In the genomic region with DNA sequence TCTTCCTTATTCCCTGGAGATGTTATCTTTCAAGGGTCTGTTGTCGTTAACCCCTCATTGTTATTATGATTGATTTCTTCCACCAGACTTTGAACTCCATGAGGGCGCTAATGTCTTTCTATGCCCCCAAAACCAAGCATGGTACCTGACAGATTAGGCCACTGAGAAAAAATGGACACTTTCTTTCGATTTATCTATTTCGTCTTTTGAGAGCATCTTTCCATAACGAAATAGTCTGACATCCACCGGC, we compare ENCODE assay signal across 8 cellular contexts. TPM values are rescaled to one million over a fixed set of nuclear protein-coding genes. Genes with fewer than 3 reads are reported as not detected.
DNase-seq lines count a peak whose midpoint lies in the region; ATAC-seq, FAIRE-seq and TF ChIP-seq lines count a peak whose summit lies in the region.

No MANE protein-coding gene starts in this region.

- FAIRE-seq in K562 (lab: Jason Lieb, UNC) (no peak), H54 (lab: Jason Lieb, UNC) (no peak)

- CTCF ChIA-PET in K562 (lab: Yijun Ruan, JAX; ENCODE audit: low intra/inter-chr PET ratio): no interaction called here

- H3K36me3 Mint-ChIP-seq in stimulated activated naive CD8-positive, alpha-beta T cell treated with anti-CD3 and anti-CD28 coated beads, Interleukin-15, Interleukin-2, amounts not matched to agents 100 ng/mL and 50 ng/mL, for 24 hours (ENCODE audit: low read depth): peaks cover 27% of the 10 kb centered on the region

- no peak for TF ChIP-seq RAD21 in K562 (CRISPR knock-in tag; conservative IDR thresholded peaks at IDR 0.05 in 1 of 2, IDR thresholded peaks at IDR 0.05 in 1 of 2)

- no peak for TF ChIP-seq EP300 in K562 (IDR thresholded peaks at IDR 0.05; ENCODE audit: low read length)

- H3K27me3 ChIP-seq in K562 (ENCODE audit: control insufficient read depth in 2 of 2, insufficient read depth in 2 of 2, low read length in 2 of 2) (no peaks in the 10 kb centered on the region), mesendoderm (ENCODE audit: insufficient read depth, low read length, poor library complexity) (no peaks in the 10 kb centered on the region), aorta (ENCODE audit: control insufficient read depth in 1 of 2, insufficient read depth in 2 of 2, low read length in 1 of 2) (no peaks in the 10 kb centered on the region)

- no peak overlapping the region for H2BK15ac ChIP-seq in mesendoderm (replicated peaks; ENCODE audit: low read depth)

- TSS peak; percentile 98 for BruUV-seq in K562 (replicated peaks; lab: Mats Ljungman, UMichigan)

- H3K9ac ChIP-seq in K562 (ENCODE audit: insufficient read depth in 1 of 2, low read depth in 2 of 2, low read length in 2 of 2) (peak overlapping the region in 1 of 2 experiments; percentile 97; a peak in 2 of 4 replicates), mesendoderm (ENCODE audit: low read length) (peak overlapping the region; percentile 70)

- POLR2A ChIA-PET in K562 (lab: Yijun Ruan, JAX): interaction anchor here (0.6 to 2.2 kb wide), 15 partner anchors 9 to 387 kb away, joined by 3 to 10 read pairs (median 4); partner anchors contain the start of genes COPB1, CYP2R1 and PDE3B

- intact Hi-C loops in K562 (cut with micrococcal nuclease) (loop anchor here (5.0 kb wide), 3 partner anchors 121 to 371 kb away; partner anchors contain the start of genes CYP2R1 and PDE3B), aorta (cut with DNase I) (loop anchor here (1.0 to 5.0 kb wide), 4 partner anchors 18 to 371 kb away; partner anchors contain the start of genes CYP2R1 (in 1 of the 2) and PDE3B (in 1 of the 2))

- H3K27me3 Mint-ChIP-seq in stimulated activated naive CD8-positive, alpha-beta T cell treated with anti-CD3 and anti-CD28 coated beads, Interleukin-15, Interleukin-2, amounts not matched to agents 100 ng/mL and 50 ng/mL, for 24 hours: no peaks in the 10 kb centered on the region

- no peak for DNase-seq in stimulated activated naive CD8-positive, alpha-beta T cell treated with anti-CD3 and anti-CD28 coated beads, Interleukin-15, Interleukin-2, amounts not matched to agents 100 U/mL and 50 U/mL, for 24 hours
- DNase-seq in K562 (ENCODE audit: extremely low read depth in 1 of 4, low spot score in 3 of 4): peak in 1 of 4 experiments; percentile 19
- DNase-seq in mesendoderm: no peak
- no peak for DNase-seq in aorta
- no peak for DNase-seq in stimulated activated CD4-positive, alpha-beta T cell treated with anti-CD3 and anti-CD28 coated beads, Interleukin-2, amount 100 ng/mL, for 24 hours
- no peak for DNase-seq in H54 (ENCODE audit: insufficient read length, low spot score)
- no peak for DNase-seq in stimulated activated CD4-positive, alpha-beta T cell treated with anti-CD3 and anti-CD28 coated beads, Interleukin-2, amount 100 ng/mL, for 48 hours

- H3K79me1 ChIP-seq in mesendoderm (ENCODE audit: low read length): peaks cover 6% of the 10 kb centered on the region

- no peak for TF ChIP-seq POLR2A in K562 (conservative IDR thresholded peaks at IDR 0.05)
- no peak for TF ChIP-seq POLR2A in H54 (IDR thresholded peaks at IDR 0.05; ENCODE audit: low read depth, low read length)

- H3K23ac ChIP-seq in mesendoderm (ENCODE audit: low read length): no peak overlapping the region

- peak overlapping the region; percentile 95 for H3K4me3 Mint-ChIP-seq in stimulated activated naive CD8-positive, alpha-beta T cell treated with anti-CD3 and anti-CD28 coated beads, Interleukin-15, Interleukin-2, amounts not matched to agents 100 ng/mL and 50 ng/mL, for 24 hours

- no peaks in the 10 kb centered on the region for H3K9me1 ChIP-seq in K562 (ENCODE audit: control insufficient read depth, insufficient read depth, low read length)

- 0 out of 2 replicates have a peak, but pooled peaks cover 4% of the 10 kb centered on the region for H4K20me1 ChIP-seq in K562 (replicated peaks; ENCODE audit: control insufficient read depth, insufficient read depth, low read length)

- H2AK5ac ChIP-seq in mesendoderm (ENCODE audit: low read length): no peak overlapping the region

- peaks cover 32% of the 10 kb centered on the region for H3K4me1 Mint-ChIP-seq in stimulated activated naive CD8-positive, alpha-beta T cell treated with anti-CD3 and anti-CD28 coated beads, Interleukin-15, Interleukin-2, amounts not matched to agents 100 ng/mL and 50 ng/mL, for 24 hours (ENCODE audit: low read depth)

- no peak overlapping the region for H3K18ac ChIP-seq in mesendoderm (ENCODE audit: low read length)

- H3K4me2 ChIP-seq in K562 (ENCODE audit: insufficient read depth, low read length) (peak overlapping the region; percentile 99), mesendoderm (ENCODE audit: low read length) (peak overlapping the region; percentile 49)

- H3K4me1 ChIP-seq in K562 (replicated peaks in 1 of 2; ENCODE audit: control insufficient read depth in 2 of 2, insufficient read depth in 2 of 2, low read length in 2 of 2): peaks cover 6 to 8% of the 10 kb centered on the region in 2 experiments; a peak in 3 of 5 replicates
- no peaks in the 10 kb centered on the region for H3K4me1 ChIP-seq in mesendoderm (ENCODE audit: control insufficient read depth, low read depth, low read length)
- H3K4me1 ChIP-seq in aorta (ENCODE audit: control insufficient read depth in 1 of 2, insufficient read depth in 2 of 2, low read length in 2 of 2): peaks cover 0 to 4% of the 10 kb centered on the region in 2 donors

- peak overlapping the region; percentile 92 for H2AFZ ChIP-seq in K562 (ENCODE audit: low read depth, low read length)

- 17% methylated on average over 4 of the region's 6 CpGs for WGBS in K562 (ENCODE audit: insufficient coverage, low coverage, missing lambda C conversion rate)
- WGBS in mesendoderm (ENCODE audit: extremely low coverage, insufficient coverage, low lambda C conversion rate): no CpG with 5 or more reads among the region's 6 CpGs
- WGBS in aorta, 2 donors: 28 to 30% methylated on average over 6 of the region's 6 CpGs

- no peak overlapping the region for H2BK120ac ChIP-seq in mesendoderm (ENCODE audit: low read depth, low read length)

- H3K27ac ChIP-seq in K562 (ENCODE audit: extremely low read depth, low read depth, low read length): peak overlapping the region; percentile 99
- H3K27ac ChIP-seq in mesendoderm (ENCODE audit: low read depth, low read length): no peak overlapping the region
- no peak overlapping the region for H3K27ac ChIP-seq in aorta (ENCODE audit: low read depth in 1 of 2, low read length in 2 of 2)

- H2BK5ac ChIP-seq in mesendoderm (ENCODE audit: low read length): no peak overlapping the region

- H3K9me3 ChIP-seq in K562 (replicated peaks; ENCODE audit: control insufficient read depth, insufficient read depth, low read depth, low read length): no peaks in the 10 kb centered on the region
- H3K9me3 ChIP-seq in aorta (ENCODE audit: control insufficient read depth, low read length): no peaks in the 10 kb centered on the region

- H3K36me3 ChIP-seq in K562 (ENCODE audit: control insufficient read depth, insufficient read depth, low read length) (peaks cover 37% of the 10 kb centered on the region), mesendoderm (ENCODE audit: control insufficient read depth, insufficient read depth, low read length) (no peaks in the 10 kb centered on the region), aorta (ENCODE audit: control insufficient read depth in 1 of 2, insufficient read depth in 2 of 2, low read length in 1 of 2) (no peaks in the 10 kb centered on the region)

- no peak for ATAC-seq in stimulated activated naive CD8-positive, alpha-beta T cell treated with anti-CD3 and anti-CD28 coated beads, Interleukin-15, Interleukin-2, amounts not matched to agents 100 U/mL and 50 U/mL, for 24 hours
- ATAC-seq in K562 (no peak), aorta (ENCODE audit: low FRiP score) (no peak)

- H3K9me3 Mint-ChIP-seq in stimulated activated naive CD8-positive, alpha-beta T cell treated with anti-CD3 and anti-CD28 coated beads, Interleukin-15, Interleukin-2, amounts not matched to agents 100 ng/mL and 50 ng/mL, for 24 hours: no peaks in the 10 kb centered on the region

- peak overlapping the region; percentile 95 for H3K27ac Mint-ChIP-seq in stimulated activated naive CD8-positive, alpha-beta T cell treated with anti-CD3 and anti-CD28 coated beads, Interleukin-15, Interleukin-2, amounts not matched to agents 100 ng/mL and 50 ng/mL, for 24 hours

- no peak overlapping the region for H4K8ac ChIP-seq in mesendoderm (ENCODE audit: low read depth, low read length)

- no peak overlapping the region for H4K5ac ChIP-seq in mesendoderm (ENCODE audit: low read length)

- no peak overlapping the region for H3K4ac ChIP-seq in mesendoderm (ENCODE audit: low read depth, low read length)

- TF ChIP-seq CTCF in K562 (IDR thresholded peaks at IDR 0.05 in 2 of 3, conservative IDR thresholded peaks at IDR 0.05 in 1 of 3; ENCODE audit: insufficient read depth in 2 of 3, low read depth in 1 of 3, low read length in 3 of 3): no peak

- H3K79me2 ChIP-seq in K562 (ENCODE audit: control insufficient read depth, insufficient read depth, low read length): peaks cover 48% of the 10 kb centered on the region
- H3K79me2 ChIP-seq in mesendoderm (ENCODE audit: control insufficient read depth, insufficient read depth, low read length): peaks cover 14% of the 10 kb centered on the region

- peak overlapping the region; percentile 85 for H3K56ac ChIP-seq in mesendoderm (ENCODE audit: low read length)

- H3K4me3 ChIP-seq in K562: peak overlapping the region; percentile 92
- H3K4me3 ChIP-seq in mesendoderm (ENCODE audit: low read length): peak overlapping the region; percentile 46
- H3K4me3 ChIP-seq in aorta (ENCODE audit: low read length in 2 of 2): peak overlapping the region; percentile 60 to 95

- in situ Hi-C loops in K562 (cut with MboI): loop anchor here (10.0 kb wide), 1 partner anchor 374 kb away; the partner anchor contains the start of gene CYP2R1

RNA-seq across cellular contexts. Expression of gene PSMA1, which starts 0.6 kb away (rescaled TPM):
- 169 and 321 TPM in 2 replicates for total RNA-seq in K562 (2011; cell fraction: chromatin; rRNA removed; ENCODE audit: low replicate concordance)
- total RNA-seq in K562 (2011; cell fraction: nucleolus; rRNA removed): 117 and 149 TPM in 2 replicates
- total RNA-seq in K562 (2011; cell fraction: nucleoplasm; rRNA removed): 172 and 211 TPM in 2 replicates
- total RNA-seq in K562 (2014; rRNA removed): 281 and 317 TPM in 2 replicates
- 424 and 473 TPM in 2 replicates for total RNA-seq in K562 (2014; rRNA removed; fragmentation: Illumina TruSeq; extraction: Trizol)
- total RNA-seq in K562 (2015; rRNA removed; fragmentation: Illumina TruSeq; extraction: Trizol): 379 and 441 TPM in 2 replicates
- 284 and 295 TPM in 2 replicates for total RNA-seq in K562 (2021)
- 374 and 470 TPM in 2 replicates for polyA plus RNA-seq in K562 (2011; rRNA removed)
- polyA plus RNA-seq in K562 (2011; cell fraction: cytosol; rRNA removed): 169 and 312 TPM in 2 replicates
- polyA plus RNA-seq in K562 (2011; cell fraction: nucleus; rRNA removed): 253 and 345 TPM in 2 replicates
- 377 and 384 TPM in 2 replicates for polyA plus RNA-seq in K562 (2012)
- polyA plus RNA-seq in K562 (2014; fragmentation: Illumina TruSeq; extraction: Trizol): 254 and 283 TPM in 2 replicates
- polyA plus RNA-seq in K562 (2014; fragmentation: Nextera tagmentation; extraction: Ambion mirVana): 1,000 to 10,000 TPM in 1 of 2 experiments, 100 to 1,000 TPM in 1; 820 to 1,007 TPM
- 336 and 338 TPM in 2 replicates for polyA plus RNA-seq in K562 (2014; rRNA removed)
- polyA minus RNA-seq in K562 (2011; rRNA and poly(A)+ RNA removed): 379 and 387 TPM in 2 replicates
- polyA minus RNA-seq in K562 (2011; cell fraction: cytosol; rRNA and poly(A)+ RNA removed): 127 and 156 TPM in 2 replicates
- polyA minus RNA-seq in K562 (2011; cell fraction: nucleus; rRNA and poly(A)+ RNA removed): 110 and 145 TPM in 2 replicates
- polyA plus RNA-seq in mesendoderm (2013, experiment 1 of 2): 282 TPM
- polyA plus RNA-seq in mesendoderm (2013, experiment 2 of 2): 280 TPM
- 100 to 1,000 TPM; 117 to 122 TPM for total RNA-seq in aorta
- 100 to 1,000 TPM in 1 of 2 donors, 10 to 100 TPM in 1; 92.8 to 133 TPM for polyA plus RNA-seq in aorta

RNA-seq across cellular contexts. Expression of gene COPB1, which starts 21.2 kb away (rescaled TPM):
- total RNA-seq in K562 (2011; cell fraction: chromatin; rRNA removed; ENCODE audit: low replicate concordance): 61.0 and 164 TPM in 2 replicates
- 48.2 and 59.1 TPM in 2 replicates for total RNA-seq in K562 (2011; cell fraction: nucleolus; rRNA removed)
- 91.1 and 154 TPM in 2 replicates for total RNA-seq in K562 (2011; cell fraction: nucleoplasm; rRNA removed)
- total RNA-seq in K562 (2014; rRNA removed) (71.6 and 84.9 TPM in 2 replicates), K562 (2014; rRNA removed; fragmentation: Illumina TruSeq; extraction: Trizol) (143 and 153 TPM in 2 replicates), K562 (2015; rRNA removed; fragmentation: Illumina TruSeq; extraction: Trizol) (119 and 125 TPM in 2 replicates), K562 (2021) (86.5 and 90.1 TPM in 2 replicates), aorta (10 to 100 TPM; 90.6 to 92.8 TPM)
- polyA plus RNA-seq in K562 (2011; rRNA removed) (178 and 188 TPM in 2 replicates), K562 (2014; fragmentation: Illumina TruSeq; extraction: Trizol) (91.1 and 91.6 TPM in 2 replicates), K562 (2014; fragmentation: Nextera tagmentation; extraction: Ambion mirVana) (100 to 1,000 TPM in 1 of 2 experiments, 10 to 100 TPM in 1; 89.6 to 111 TPM), K562 (2014; rRNA removed) (64.7 and 80.5 TPM in 2 replicates), aorta (10 to 100 TPM; 45.3 to 48.6 TPM)
- 41.3 and 73.4 TPM in 2 replicates for polyA plus RNA-seq in K562 (2011; cell fraction: cytosol; rRNA removed)
- 62.8 and 93.7 TPM in 2 replicates for polyA plus RNA-seq in K562 (2011; cell fraction: nucleus; rRNA removed)
- 78.4 and 119 TPM in 2 replicates for polyA plus RNA-seq in K562 (2012)
- 185 and 240 TPM in 2 replicates for polyA minus RNA-seq in K562 (2011; rRNA and poly(A)+ RNA removed)
- 100 and 103 TPM in 2 replicates for polyA minus RNA-seq in K562 (2011; cell fraction: cytosol; rRNA and poly(A)+ RNA removed)
- polyA minus RNA-seq in K562 (2011; cell fraction: nucleus; rRNA and poly(A)+ RNA removed): 30.6 and 78.1 TPM in 2 replicates
- 61.2 TPM for polyA plus RNA-seq in mesendoderm (2013, experiment 1 of 2)
- polyA plus RNA-seq in mesendoderm (2013, experiment 2 of 2): 60.4 TPM
